ENCODE assay signal across 8 cellular contexts in the genomic region with DNA sequence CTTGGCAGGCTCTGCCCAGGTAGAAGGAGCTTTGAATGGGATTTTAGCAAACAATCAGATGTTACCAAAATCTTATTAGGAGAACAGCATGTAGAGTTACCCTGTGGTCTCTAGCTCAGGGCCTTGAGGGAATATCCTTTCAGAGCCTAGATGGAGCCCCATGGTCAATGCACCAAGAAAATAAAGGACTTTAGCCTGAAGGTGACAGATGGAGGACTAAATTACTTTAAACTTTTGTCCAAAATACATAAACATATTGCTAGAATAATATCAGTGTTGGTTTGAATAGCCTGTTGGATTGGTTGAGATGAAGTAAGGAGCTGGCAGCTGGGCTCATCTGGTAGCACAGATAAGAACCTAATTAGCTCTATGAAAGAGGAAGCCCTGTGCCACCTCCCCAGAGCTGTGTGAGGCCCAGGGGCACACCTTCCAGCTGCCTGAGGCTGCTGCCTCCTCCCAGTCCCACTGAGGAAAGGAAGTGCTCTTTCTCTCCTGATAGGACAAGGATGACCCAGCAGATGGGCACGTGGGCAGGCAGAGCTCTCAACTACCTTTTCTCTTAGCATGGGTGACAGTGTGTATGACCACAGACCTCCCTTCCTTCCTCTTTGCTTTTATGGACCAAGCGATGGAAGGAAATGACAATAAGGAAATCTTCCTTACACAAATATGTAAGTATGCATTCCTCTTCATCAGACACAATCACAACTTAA.
A peak's percentile ranks its signal among the peaks of the same experiment; 100 is the strongest.
DNase-seq lines count a peak whose midpoint lies in the region; ATAC-seq and FAIRE-seq lines count a peak whose summit lies in the region.

No MANE protein-coding gene starts in this region.

- peak; percentile 24 for DNase-seq in stimulated activated CD4-positive, alpha-beta T cell treated with anti-CD3 and anti-CD28 coated beads, Interleukin-4, amount 100 ng/mL, for 1 hour
- DNase-seq in glomerular visceral epithelial cell (ENCODE audit: extremely low spot score) (no peak), RCC 7860 (ENCODE audit: low spot score) (no peak)
- no peak for DNase-seq in NK-92 treated with Interleukin-12 subunit alpha and Interleukin-12 subunit beta, amount 100 ng/mL, for 24 hours (lab: John Stamatoyannopoulos, UW)

- H3K27ac Mint-ChIP-seq in activated naive CD8-positive, alpha-beta T cell: peak overlapping the region; percentile 99

- peaks cover 9% of the 10 kb centered on the region for H3K9me3 ChIP-seq in KOPT-K1 (ENCODE audit: insufficient read depth, low read length, poor library complexity, severe bottlenecking)

- no peaks in the 10 kb centered on the region for H3K27me3 Mint-ChIP-seq in activated naive CD8-positive, alpha-beta T cell

- H3K4me3 Mint-ChIP-seq in activated naive CD8-positive, alpha-beta T cell: peak overlapping the region; percentile 98

- H3K27ac ChIP-seq in KOPT-K1 (ENCODE audit: low read depth, low read length, poor library complexity, severe bottlenecking): peak overlapping the region; percentile 95

- peak; percentile 66 for ATAC-seq in GM18517 (IDR thresholded peaks at IDR 0.05; ENCODE audit: unreplicated experiment)
- peak; percentile 47 for ATAC-seq in GM21723 (IDR thresholded peaks at IDR 0.05; ENCODE audit: unreplicated experiment)

- no peaks in the 10 kb centered on the region for H3K9me3 Mint-ChIP-seq in activated naive CD8-positive, alpha-beta T cell (ENCODE audit: low read depth)

- H3K36me3 ChIP-seq in KOPT-K1 (ENCODE audit: insufficient read depth, low read length): peaks cover 35% of the 10 kb centered on the region

- FAIRE-seq in RCC 7860 (lab: Jason Lieb, UNC): no peak

- peaks cover 80% of the 10 kb centered on the region for H3K4me1 Mint-ChIP-seq in activated naive CD8-positive, alpha-beta T cell (ENCODE audit: low read depth)

- H3K36me3 Mint-ChIP-seq in activated naive CD8-positive, alpha-beta T cell: peaks cover 52% of the 10 kb centered on the region
